In the genomic region with DNA sequence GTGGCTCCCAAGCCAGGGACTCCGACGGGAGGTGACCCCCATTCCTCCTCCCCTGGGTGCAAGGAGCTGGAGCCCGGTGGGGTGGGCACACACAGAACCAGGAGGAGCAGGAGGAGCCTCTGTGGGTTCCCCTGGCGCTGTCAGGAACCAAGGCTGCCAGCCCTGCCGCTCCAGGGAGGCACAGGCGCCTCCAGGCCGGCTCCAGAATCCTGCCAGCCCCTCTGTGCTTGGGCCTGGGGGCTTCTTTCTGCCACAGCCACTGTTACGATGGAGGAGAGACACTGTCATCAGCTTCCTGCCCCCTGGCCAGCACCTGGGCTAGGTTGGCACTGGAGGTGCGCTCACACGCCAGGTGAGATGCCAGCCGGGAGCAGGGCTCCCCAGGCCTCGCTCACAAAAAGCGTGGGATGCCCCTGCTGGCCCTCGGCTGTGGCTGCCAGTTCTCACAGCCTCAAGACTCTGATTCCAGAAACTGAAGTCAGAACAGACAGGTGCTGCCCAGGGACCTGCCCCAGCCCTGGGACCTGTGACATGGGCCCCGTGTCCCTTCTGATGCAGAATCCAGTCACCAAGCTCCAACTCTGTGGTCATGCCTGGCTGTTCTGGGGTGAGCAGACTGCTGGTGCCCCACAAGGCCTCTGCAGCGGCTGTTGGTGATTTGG, we compare ENCODE assay signal across 27 cellular contexts.
"Had no signal": no experiment of that assay in that cellular context is flagged by ENCODE, and none has a peak within 500 bp of the region (broad histone marks: within the 10 kb centered on the region; RNA-seq: fewer than 3 reads in every experiment).

No MANE protein-coding gene starts in this region.

- H3K27me3 ChIP-seq: left lung, pancreas, suprapubic skin, tibial artery, uterus had no signal

- H3K4me3 ChIP-seq: left lung, lung, mucosa of descending colon, pancreas, prostate gland, skin epidermis, suprapubic skin, thoracic aorta, tibial artery, uterus had no signal

- H3K4me1 ChIP-seq: pancreas, prostate gland had no signal

- DNase-seq: hippocampal formation; kidney; left colon; left lung; midbrain; mucosa of descending colon; naive thymus-derived CD4-positive, alpha-beta T cell; nucleus accumbens; pancreas; posterior cingulate gyrus; retina; right cardiac atrium; stimulated activated CD4-positive, alpha-beta T cell treated with anti-CD3 and anti-CD28 coated beads, Interleukin-12 subunit alpha, Interleukin-12 subunit beta, amount 100 ng/mL, for 4 hours; stimulated activated CD4-positive, alpha-beta T cell treated with anti-CD3 and anti-CD28 coated beads, Interleukin-15, amount 100 ng/mL, for 24 hours; stimulated activated CD4-positive, alpha-beta T cell treated with anti-CD3 and anti-CD28 coated beads, Interleukin-2, amount 100 ng/mL, for 24 hours; stimulated activated CD4-positive, alpha-beta T cell treated with anti-CD3 and anti-CD28 coated beads, Interleukin-4, amount 100 ng/mL, for 1 hour; stimulated activated naive B cell treated with anti-CD40 and anti-IgM and Interleukin-4, amounts not matched to agents 10 μg/mL and 1 μg/mL and 100 μg/mL, for 72 hours; stimulated activated naive CD8-positive, alpha-beta T cell treated with anti-CD3 and anti-CD28 coated beads, Interleukin-15, Interleukin-2, amounts not matched to agents 100 U/mL and 50 U/mL, for 24 hours; tibial artery; uterus had no signal

- ATAC-seq: left colon; left lung; mucosa of descending colon; naive thymus-derived CD4-positive, alpha-beta T cell; natural killer cell treated with Interleukin-12 subunit alpha and Interleukin-12 subunit beta and Interleukin-15 and Interleukin-18, amount 100 ng/mL, for 72 hours; pancreas; right cardiac atrium; sciatic nerve; stimulated activated naive B cell treated with anti-CD40 and anti-IgM and Interleukin-4, amounts not matched to agents 10 μg/mL and 1 μg/mL and 100 μg/mL, for 72 hours; stimulated activated naive CD8-positive, alpha-beta T cell treated with anti-CD3 and anti-CD28 coated beads, Interleukin-15, Interleukin-2, amounts not matched to agents 100 U/mL and 50 U/mL, for 24 hours had no signal

- H3K36me3 ChIP-seq: left lung, pancreas, prostate gland, suprapubic skin, thoracic aorta, tibial artery, uterus had no signal

- H3K27ac ChIP-seq: left lung, pancreas, prostate gland, skin epidermis, suprapubic skin, thoracic aorta, tibial artery, uterus had no signal

- H3K9me3 ChIP-seq: left lung, mucosa of descending colon, pancreas, prostate gland, suprapubic skin, thoracic aorta, tibial artery, uterus had no signal
